ENCODE assay signal across 16 cellular contexts in genomic region chr2:43276517-43276931, GRCh38. TPM values are rescaled to one million over a fixed set of nuclear protein-coding genes. Genes with fewer than 3 reads are reported as not detected.
DNase-seq lines count a peak whose midpoint lies in the region; FAIRE-seq and TF ChIP-seq lines count a peak whose summit lies in the region.
"Had no signal": no experiment of that assay in that cellular context is flagged by ENCODE, and none has a peak within 500 bp of the region (broad histone marks: within the 10 kb centered on the region; RNA-seq: fewer than 3 reads in every experiment).

No MANE protein-coding gene starts in this region.

- no peak overlapping the region for H3K4me3 ChIP-seq in SK-N-SH (ENCODE audit: low read depth in 2 of 2, low read length in 1 of 2)
- no peak overlapping the region for H3K4me3 ChIP-seq in mucosa of rectum (ENCODE audit: low read length in 2 of 2)
- H3K4me3 ChIP-seq in tibial nerve = no peak overlapping the region
- H3K4me3 ChIP-seq: GM12878, SJSA1 had no signal

- H3K36me3 ChIP-seq in SK-N-SH (replicated peaks in 1 of 2; ENCODE audit: control insufficient read depth in 1 of 2, insufficient read depth in 2 of 2, low read length in 1 of 2) = peaks cover 0 to 7% of the 10 kb centered on the region in 2 experiments
- peaks cover 3 to 13% of the 10 kb centered on the region in 2 donors for H3K36me3 ChIP-seq in mucosa of rectum (ENCODE audit: control insufficient read depth in 2 of 2, insufficient read depth in 2 of 2, low read length in 2 of 2)
- H3K36me3 ChIP-seq in tibial nerve = peaks cover 0 to 17% (median 0%) of the 10 kb centered on the region in 3 donors
- H3K36me3 ChIP-seq: SJSA1 had no signal

- peaks cover 21% of the 10 kb centered on the region for H3F3A ChIP-seq in SK-N-SH (replicated peaks; ENCODE audit: insufficient read depth)

- no peak; the same call in 1 of the 2 replicates for TF ChIP-seq RAD21 in SK-N-SH (IDR thresholded peaks at IDR 0.05; ENCODE audit: low read length)

- no peaks in the 10 kb centered on the region for H3K9me2 ChIP-seq in SK-N-SH

- 35% methylated on average over 5 of the region's 5 CpGs for whole genome bisulfite sequencing in SK-N-SH (ENCODE audit: low lambda C conversion rate)
- 52 to 55% methylated on average over 5 of the region's 5 CpGs for WGBS in tibial nerve, 2 donors

- DNase-seq in SK-N-SH (peak; percentile 53), glomerular visceral epithelial cell (ENCODE audit: extremely low spot score) (peak; percentile 40), tibial nerve (ENCODE audit: low spot score in 2 of 2) (no peak), NCI-H510A treated with DMSO at 0.1 percent for 48 hours (lab: John Stamatoyannopoulos, UW) (no peak), frontal cortex (ENCODE audit: low spot score in 2 of 2) (no peak), NCI-H226 (no peak), UCSD-AML1 (lab: John Stamatoyannopoulos, UW; ENCODE audit: unreplicated experiment) (no peak)
- DNase-seq: activated CD4-positive, alpha-beta T cell treated with anti-CD3 and anti-CD28 coated beads, Interleukin-2, amount 50 U/mL, for 48 hours; activated naive CD4-positive, alpha-beta T cell treated with Interleukin-2 at 50 U/mL for 16 hours; effector CD4-positive, alpha-beta T cell; MV-4-11; NCI-H524; stimulated activated CD4-positive, alpha-beta T cell treated with anti-CD3 and anti-CD28 coated beads, Interleukin-2, amount 100 ng/mL, for 48 hours had no signal

- no peak for FAIRE-seq in frontal cortex (lab: Jason Lieb, UNC)
- FAIRE-seq: GM12878 had no signal

- H2AFZ ChIP-seq in SK-N-SH (ENCODE audit: low read depth) = no peak overlapping the region

- H3K27ac ChIP-seq in SK-N-SH (ENCODE audit: low read depth in 2 of 2, low read length in 1 of 2) (peak overlapping the region; percentile 42 to 95; a peak in 3 of 4 replicates), mucosa of rectum (ENCODE audit: low read depth in 2 of 2, low read length in 2 of 2) (peak overlapping the region; percentile 12 to 69), tibial nerve (peak overlapping the region; percentile 20 to 83 (median 52))
- H3K27ac ChIP-seq: SJSA1 had no signal

- no peaks in the 10 kb centered on the region for H4K20me1 ChIP-seq in SK-N-SH (ENCODE audit: insufficient read depth)

- no peaks in the 10 kb centered on the region for H3K27me3 ChIP-seq in SK-N-SH (ENCODE audit: insufficient read depth)
- H3K27me3 ChIP-seq in mucosa of rectum (ENCODE audit: control insufficient read depth in 2 of 2, insufficient read depth in 2 of 2, low read length in 2 of 2) = no peaks in the 10 kb centered on the region
- no peaks in the 10 kb centered on the region for H3K27me3 ChIP-seq in tibial nerve
- H3K27me3 ChIP-seq: SJSA1 had no signal

- H3K9ac ChIP-seq in SK-N-SH = no peak overlapping the region
- H3K9ac ChIP-seq in mucosa of rectum (ENCODE audit: low read depth in 1 of 2, low read length in 2 of 2) = no peak overlapping the region

- CTCF ChIA-PET in SK-N-SH (lab: Yijun Ruan, JAX) = interaction anchor here (0.7 to 4.8 kb wide), 11 partner anchors 9 to 330 kb away, joined by 3 to 45 read pairs (median 4); no protein-coding TSS in a partner anchor

- no peaks in the 10 kb centered on the region for H3K9me3 ChIP-seq in SK-N-SH
- H3K9me3 ChIP-seq in mucosa of rectum (ENCODE audit: control insufficient read depth in 2 of 2, low read length in 2 of 2) = no peaks in the 10 kb centered on the region
- no peaks in the 10 kb centered on the region for H3K9me3 ChIP-seq in tibial nerve
- H3K9me3 ChIP-seq: SJSA1 had no signal

- no peaks in the 10 kb centered on the region for H3K79me2 ChIP-seq in SK-N-SH (ENCODE audit: insufficient read depth)

- no peak for TF ChIP-seq CTCF in SK-N-SH (IDR thresholded peaks at IDR 0.05)
- no peak for TF ChIP-seq CTCF in tibial nerve (IDR thresholded peaks at IDR 0.05)

- POLR2A ChIA-PET in SK-N-SH (lab: Yijun Ruan, JAX) = interaction anchor here (1.0 to 3.4 kb wide), 5 partner anchors 9 to 69 kb away, joined by 3 to 25 read pairs (median 10); partner anchors contain the start of gene ZFP36L2

- no peak for TF ChIP-seq POLR2A in tibial nerve (IDR thresholded peaks at IDR 0.05)

- TF ChIP-seq EP300 in SK-N-SH (IDR thresholded peaks at IDR 0.05; ENCODE audit: borderline replicate concordance in 1 of 2, low read depth in 1 of 2, low read length in 1 of 2) (peak in 1 of 2 experiments; percentile 96; a peak in 2 of 4 replicates), tibial nerve (IDR thresholded peaks at IDR 0.05) (no peak)

- H3K4me1 ChIP-seq in SK-N-SH (ENCODE audit: control insufficient read depth in 1 of 2, insufficient read depth in 2 of 2, low read depth in 1 of 2, low read length in 1 of 2) = peaks cover 39 to 58% of the 10 kb centered on the region in 2 experiments
- peaks cover 12 to 14% of the 10 kb centered on the region in 2 donors for H3K4me1 ChIP-seq in mucosa of rectum (ENCODE audit: control insufficient read depth in 2 of 2, insufficient read depth in 2 of 2, low read length in 2 of 2)
- peaks cover 0 to 45% (median 18%) of the 10 kb centered on the region in 4 donors for H3K4me1 ChIP-seq in tibial nerve

- peak overlapping the region; percentile 61 for H3K4me2 ChIP-seq in SK-N-SH

TF ChIP-seq in SK-N-SH, 30 proteins besides CTCF, POLR2A, EP300 and RAD21:
- peak; percentile 27; the same call in 1 of the 2 replicates for TF ChIP-seq TCF12 (IDR thresholded peaks at IDR 0.05)
- no peak for TF ChIP-seq NFIC (IDR thresholded peaks at IDR 0.05; ENCODE audit: borderline replicate concordance)
- TF ChIP-seq POLR2AphosphoS5 (IDR thresholded peaks at IDR 0.05; ENCODE audit: low read depth, low read length) = no peak
- peak; percentile 87 for TF ChIP-seq RCOR1 (IDR thresholded peaks at IDR 0.05; ENCODE audit: low read length)
- no peak for TF ChIP-seq YY1 (IDR thresholded peaks at IDR 0.05; ENCODE audit: low read depth)
- TF ChIP-seq GATA2 (CRISPR knock-in tag; IDR thresholded peaks at IDR 0.05) = peak; percentile 99
- 0 out of 2 replicates have a peak, but pooled peaks have one; percentile 32 for TF ChIP-seq ELF1 (IDR thresholded peaks at IDR 0.05)
- TF ChIP-seq, protein P1, sequence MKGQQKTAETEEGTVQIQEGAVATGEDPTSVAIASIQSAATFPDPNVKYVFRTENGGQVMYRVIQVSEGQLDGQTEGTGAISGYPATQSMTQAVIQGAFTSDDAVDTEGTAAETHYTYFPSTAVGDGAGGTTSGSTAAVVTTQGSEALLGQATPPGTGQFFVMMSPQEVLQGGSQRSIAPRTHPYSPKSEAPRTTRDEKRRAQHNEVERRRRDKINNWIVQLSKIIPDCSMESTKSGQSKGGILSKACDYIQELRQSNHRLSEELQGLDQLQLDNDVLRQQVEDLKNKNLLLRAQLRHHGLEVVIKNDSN (IDR thresholded peaks at IDR 0.05; ENCODE audit: borderline replicate concordance, low read depth) = no peak
- peak; percentile 65; the same call in 1 of the 2 replicates for TF ChIP-seq FOXJ3 (CRISPR knock-in tag; IDR thresholded peaks at IDR 0.05)
- no peak for TF ChIP-seq FOXM1 (IDR thresholded peaks at IDR 0.05; ENCODE audit: low read depth)

RNA-seq across cellular contexts. Expression of gene ZFP36L2, which starts 50.1 kb away (rescaled TPM):
- 12.5 and 18.4 TPM in 2 replicates for polyA plus RNA-seq in SK-N-SH (2012; rRNA removed)
- polyA plus RNA-seq in SK-N-SH (2012; cell fraction: cytosol; rRNA removed) = 22.0 and 22.2 TPM in 2 replicates
- 24.1 and 24.2 TPM in 2 replicates for polyA plus RNA-seq in SK-N-SH (2012; cell fraction: nucleus; rRNA removed)
- total RNA-seq in tibial nerve (100 to 1,000 TPM in 3 of 4 donors, 10 to 100 TPM in 1; 90.0 to 141 (median 116) TPM), frontal cortex (2.4 TPM)

Comparison
In these comparisons a context has a peak if more than half of its experiments do, and no peak if none do; other contexts are left out.
1. DNase-seq: peak in SK-N-SH (single experiment) and glomerular visceral epithelial cell (single experiment); none in tibial nerve (0 of 2), NCI-H510A treated with DMSO at 0.1 percent for 48 hours (single experiment), frontal cortex (0 of 2), NCI-H226 (single experiment) and UCSD-AML1 (single experiment).
2. RNA of gene ZFP36L2, which starts 50.1 kb away (total RNA-seq): 90.0 to 141 TPM in tibial nerve; 2.4 TPM in frontal cortex (single experiment); every median in the first group is over 10 times any median in the second.
3. Peak in every context shown above with its lines, with median percentiles within 50 percentile points of each other: H3K27ac ChIP-seq.